In genomic region chr6:131443514-131443913, GRCh38 we compare ENCODE assay signal across 17 cellular contexts.
DNase-seq lines count a peak whose midpoint lies in the region; ATAC-seq and TF ChIP-seq lines count a peak whose summit lies in the region.
"Had no signal": no experiment of that assay in that cellular context is flagged by ENCODE, and none has a peak within 500 bp of the region (broad histone marks: within the 10 kb centered on the region; RNA-seq: fewer than 3 reads in every experiment).

No MANE protein-coding gene starts in this region.

- TF ChIP-seq CTCF in WTC11 (IDR thresholded peaks at IDR 0.05) = no peak

- peak overlapping the region; percentile 73 for H3K4me3 Mint-ChIP-seq in activated CD4-positive, alpha-beta T cell treated with anti-CD3 and anti-CD28 coated beads for 36 hours
- peak overlapping the region; percentile 13 to 57 for H3K4me3 Mint-ChIP-seq in effector memory CD8-positive, alpha-beta T cell
- no peak overlapping the region for H3K4me3 Mint-ChIP-seq in WTC11
- H3K4me3 Mint-ChIP-seq: CD14-positive monocyte, neural progenitor cell had no signal

- H3K36me3 Mint-ChIP-seq in activated CD4-positive, alpha-beta T cell treated with anti-CD3 and anti-CD28 coated beads for 36 hours (ENCODE audit: low read depth) = peaks cover 13% of the 10 kb centered on the region
- H3K36me3 Mint-ChIP-seq in effector memory CD8-positive, alpha-beta T cell (ENCODE audit: insufficient read depth) = no peaks in the 10 kb centered on the region
- no peaks in the 10 kb centered on the region for H3K36me3 Mint-ChIP-seq in WTC11
- H3K36me3 Mint-ChIP-seq: CD14-positive monocyte, neural progenitor cell had no signal

- CTCF ChIA-PET in activated CD4-positive, alpha-beta T cell treated with anti-CD3 and anti-CD28 coated beads for 36 hours (lab: Charles Lee) = no interaction called here
- CTCF ChIA-PET in WTC11 (lab: Charles Lee) = no interaction called here

- ATAC-seq in activated CD4-positive, alpha-beta T cell treated with anti-CD3 and anti-CD28 coated beads for 36 hours = peak; percentile 89
- ATAC-seq in effector memory CD8-positive, alpha-beta T cell (replicated peaks) = peak; percentile 51
- ATAC-seq in WTC11 (no peak), GM19395 (IDR thresholded peaks at IDR 0.05; ENCODE audit: unreplicated experiment) (no peak)
- ATAC-seq: left ventricle myocardium superior, right lobe of liver had no signal

- H3K27me3 Mint-ChIP-seq in activated CD4-positive, alpha-beta T cell treated with anti-CD3 and anti-CD28 coated beads for 36 hours = no peaks in the 10 kb centered on the region
- H3K27me3 Mint-ChIP-seq in effector memory CD8-positive, alpha-beta T cell = no peaks in the 10 kb centered on the region
- H3K27me3 Mint-ChIP-seq in WTC11 (ENCODE audit: low read depth) = no peaks in the 10 kb centered on the region; the same call in none of the 2 replicates

- POLR2A ChIA-PET in activated CD4-positive, alpha-beta T cell treated with anti-CD3 and anti-CD28 coated beads for 36 hours (lab: Charles Lee) = no interaction called here
- POLR2A ChIA-PET in WTC11 (lab: Charles Lee) = no interaction called here

- H3K9me3 Mint-ChIP-seq in activated CD4-positive, alpha-beta T cell treated with anti-CD3 and anti-CD28 coated beads for 36 hours (ENCODE audit: low read depth) = peaks cover 4% of the 10 kb centered on the region
- no peaks in the 10 kb centered on the region for H3K9me3 Mint-ChIP-seq in effector memory CD8-positive, alpha-beta T cell
- peaks cover 10% of the 10 kb centered on the region for H3K9me3 Mint-ChIP-seq in WTC11

- DNase-seq in activated CD4-positive, alpha-beta T cell treated with anti-CD3 and anti-CD28 coated beads for 36 hours = peak; percentile 56
- no peak for DNase-seq in activated CD4-positive, alpha-beta T cell treated with anti-CD3 and anti-CD28 coated beads for 4 hours
- DNase-seq in activated T-cell treated with anti-CD3 and anti-CD28 coated beads for 24 hours (ENCODE audit: low read depth) (peak; percentile 26), NCI-H345 (lab: John Stamatoyannopoulos, UW) (no peak), WTC11 (ENCODE audit: low spot score) (no peak)
- peak in 1 of 3 experiments; percentile 3 for DNase-seq in effector memory CD8-positive, alpha-beta T cell
- DNase-seq in stimulated activated naive CD4-positive, alpha-beta T cell treated with Interleukin-2 at 50 U/mL for 16 hours (lab: John Stamatoyannopoulos, UW) = peak; percentile 6
- DNase-seq: adrenal gland, hippocampal formation, left ventricle myocardium superior, NCI-H2081 treated with DMSO at 0.1 percent for 48 hours, right lobe of liver, SIG-M5, tibial artery had no signal

- peaks cover 37% of the 10 kb centered on the region for H3K4me1 Mint-ChIP-seq in activated CD4-positive, alpha-beta T cell treated with anti-CD3 and anti-CD28 coated beads for 36 hours
- H3K4me1 Mint-ChIP-seq in effector memory CD8-positive, alpha-beta T cell (ENCODE audit: low read depth in 2 of 2) = peaks cover 6 to 7% of the 10 kb centered on the region in 2 donors
- no peaks in the 10 kb centered on the region for H3K4me1 Mint-ChIP-seq in WTC11
- H3K4me1 Mint-ChIP-seq: neural progenitor cell had no signal

- H3K27ac Mint-ChIP-seq in activated CD4-positive, alpha-beta T cell treated with anti-CD3 and anti-CD28 coated beads for 36 hours = peak overlapping the region; percentile 81
- H3K27ac Mint-ChIP-seq in effector memory CD8-positive, alpha-beta T cell = no peak overlapping the region
- no peak overlapping the region for H3K27ac Mint-ChIP-seq in WTC11
- H3K27ac Mint-ChIP-seq: CD14-positive monocyte, neural progenitor cell had no signal

- intact Hi-C loops in activated CD4-positive, alpha-beta T cell treated with anti-CD3 and anti-CD28 coated beads for 36 hours (cut with DNase I, micrococcal nuclease) = no loop called here

TF ChIP-seq in WTC11, 78 proteins besides CTCF, POLR2A, EP300 and RAD21:
- TF ChIP-seq PRDM15 (CRISPR knock-in tag; IDR thresholded peaks at IDR 0.05) = no peak
- no peak for TF ChIP-seq ZNF138 (CRISPR knock-in tag; conservative IDR thresholded peaks at IDR 0.05)
- TF ChIP-seq MAX (CRISPR knock-in tag; IDR thresholded peaks at IDR 0.05) = no peak
TF ChIP-seq in WTC11: peak in this region for 0.

Comparison
In these comparisons a context has a peak if more than half of its experiments do, and no peak if none do; other contexts are left out.
1. DNase-seq: peak in activated CD4-positive, alpha-beta T cell treated with anti-CD3 and anti-CD28 coated beads for 36 hours (single experiment), activated T-cell treated with anti-CD3 and anti-CD28 coated beads for 24 hours (single experiment) and stimulated activated naive CD4-positive, alpha-beta T cell treated with Interleukin-2 at 50 U/mL for 16 hours (single experiment); none in activated CD4-positive, alpha-beta T cell treated with anti-CD3 and anti-CD28 coated beads for 4 hours (0 of 2), NCI-H345 (single experiment) and WTC11 (single experiment).
2. ATAC-seq: peak in activated CD4-positive, alpha-beta T cell treated with anti-CD3 and anti-CD28 coated beads for 36 hours (single experiment) and effector memory CD8-positive, alpha-beta T cell (single experiment); none in WTC11 (single experiment) and GM19395 (single experiment).